ENCODE assay signal across 8 cellular contexts in the genomic region with DNA sequence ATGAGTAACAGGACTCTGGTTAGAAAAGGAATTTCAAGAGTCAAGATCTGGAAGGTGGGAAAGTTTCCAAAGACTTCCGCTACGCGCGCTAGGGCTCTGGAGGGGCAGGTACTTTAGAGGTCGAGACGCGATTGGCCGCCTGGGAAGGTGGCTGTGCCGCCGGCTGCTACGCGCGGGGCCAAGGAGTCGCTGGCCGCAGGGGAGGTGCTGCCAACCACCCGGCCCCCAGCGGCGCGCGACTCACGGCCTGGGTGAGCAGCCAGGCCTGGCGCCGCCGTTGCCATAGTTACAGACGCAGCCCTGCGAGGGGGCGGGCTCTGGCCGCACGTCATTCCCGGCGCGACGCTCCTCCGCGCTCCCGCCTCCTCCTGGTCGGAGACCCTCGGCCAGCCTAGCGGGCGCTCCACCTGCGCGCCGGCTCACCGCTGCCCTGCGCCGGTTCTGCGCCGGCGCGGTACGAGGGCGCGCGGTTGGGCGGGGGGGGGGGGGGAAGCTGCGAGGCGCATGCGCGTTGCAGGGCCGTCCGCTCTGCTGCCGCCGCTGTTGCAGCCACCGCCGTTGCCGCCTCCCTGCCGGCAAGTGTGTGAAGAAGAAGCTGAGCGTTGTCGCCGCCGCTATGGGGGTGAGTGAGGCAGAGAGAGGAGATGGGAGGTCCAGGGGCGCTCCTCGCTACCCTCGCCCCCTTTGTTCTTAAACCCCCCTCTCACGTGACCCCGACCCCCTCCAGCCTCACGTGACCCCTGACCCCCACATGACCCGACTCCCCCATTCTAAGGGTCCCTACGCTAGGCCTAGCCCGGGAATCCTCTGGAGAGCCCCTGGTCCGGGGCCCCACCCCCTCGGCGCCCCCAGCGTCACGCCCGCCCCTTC. TPM values are rescaled to one million over a fixed set of nuclear protein-coding genes. Genes with fewer than 3 reads are reported as not detected.
A peak's percentile ranks its signal among the peaks of the same experiment; 100 is the strongest.
DNase-seq lines count a peak whose midpoint lies in the region; ATAC-seq, FAIRE-seq and TF ChIP-seq lines count a peak whose summit lies in the region.

Gene NAA40, plus strand, starts transcription at position 522 of the 870 bp plus-strand sequence. Its CDS starts 95 bp downstream, at position 617.

- H3K9me3 ChIP-seq in cardiac muscle cell (ENCODE audit: low read depth), result no peaks in the 10 kb centered on the region
- no peaks in the 10 kb centered on the region for H3K9me3 ChIP-seq in upper lobe of left lung

- DNase-seq in GM12891 (ENCODE audit: insufficient read length, low spot score) (peak; percentile 98), NCI-H1417 treated with DMSO at 0.1 percent for 48 hours (lab: John Stamatoyannopoulos, UW) (peak; percentile 97), SW 1271 (lab: John Stamatoyannopoulos, UW) (peak; percentile 89 to 96), cardiac muscle cell (ENCODE audit: low read depth in 1 of 2, low spot score in 1 of 2) (peak; percentile 97 to 99), posterior cingulate gyrus (peak; percentile 70 to 98 (median 86)), upper lobe of left lung (peak; percentile 97 to 98)
- DNase-seq in activated naive CD8-positive, alpha-beta T cell treated with anti-CD3 and anti-CD28 coated beads, Interleukin-2, amount 50 U/mL, for 16 hours (ENCODE audit: low read depth, low spot score), result peak; percentile 81

- H3K27ac ChIP-seq in cardiac muscle cell (peak within 1 kb of the TSS; percentile 85), upper lobe of left lung (peak within 1 kb of the TSS; percentile 69 to 83 (median 73))

- TF ChIP-seq POLR2A in GM12891 (IDR thresholded peaks at IDR 0.05; ENCODE audit: low read depth, low read length) (peak; percentile 43; the same call in 1 of the 2 replicates), upper lobe of left lung (IDR thresholded peaks at IDR 0.05) (peak in 1 of 4 donors; percentile 27)

- WGBS in upper lobe of left lung, 2 donors, result 0 to 1% methylated on average over 16 to 46 of the region's 86 CpGs

- intact Hi-C loops in posterior cingulate gyrus (cut with DNase I), result loop anchor here (1.0 kb wide), 1 partner anchor 21 kb away; the partner anchor contains the start of gene RCOR2

- H3K36me3 ChIP-seq in cardiac muscle cell (no peaks in the 10 kb centered on the region), upper lobe of left lung (peaks cover 0 to 3% (median 1%) of the 10 kb centered on the region in 4 donors)

- ATAC-seq in HG02798 (IDR thresholded peaks at IDR 0.05; ENCODE audit: poor library complexity, unreplicated experiment) (peak; percentile 94), upper lobe of left lung (ENCODE audit: low FRiP score in 2 of 2) (peak; percentile 94)

- peaks cover 18% of the 10 kb centered on the region for H3K4me1 ChIP-seq in cardiac muscle cell (ENCODE audit: low read depth)
- peaks cover 5 to 24% (median 15%) of the 10 kb centered on the region in 4 donors for H3K4me1 ChIP-seq in upper lobe of left lung

- peak; percentile 96 for FAIRE-seq in GM12891 (lab: Jason Lieb, UNC)

- H3K4me3 ChIP-seq in cardiac muscle cell (peak within 1 kb of the TSS; percentile 53), upper lobe of left lung (peak within 1 kb of the TSS; percentile 72 to 81 (median 80))

- TF ChIP-seq CTCF in cardiac muscle cell (IDR thresholded peaks at IDR 0.05; ENCODE audit: low read depth, low read length) (no peak), upper lobe of left lung (IDR thresholded peaks at IDR 0.05) (peak in 5 of 6 experiments; percentile 7 to 42 (median 31))

- no peak for TF ChIP-seq EP300 in upper lobe of left lung (IDR thresholded peaks at IDR 0.05)

- no peaks in the 10 kb centered on the region for H3K27me3 ChIP-seq in cardiac muscle cell
- no peaks in the 10 kb centered on the region for H3K27me3 ChIP-seq in upper lobe of left lung

TF ChIP-seq in GM12891, 5 proteins besides CTCF, POLR2A, EP300 and RAD21:
- TF ChIP-seq POLR2AphosphoS5 (IDR thresholded peaks at IDR 0.05; ENCODE audit: low read depth, low read length), result 0 out of 2 replicates have a peak, but pooled peaks have one; percentile 42
- peak; percentile 32 for TF ChIP-seq PAX5 (IDR thresholded peaks at IDR 0.05; ENCODE audit: insufficient read depth, low read length, severe bottlenecking)
- TF ChIP-seq TAF1 (IDR thresholded peaks at IDR 0.05; ENCODE audit: low read depth, low read length), result no peak

RNA-seq across cellular contexts. Expression of gene NAA40, which starts in this region (rescaled TPM):
- polyA plus RNA-seq in GM12891 (2012; ENCODE audit: low read depth, missing spikeins), result 12.6 TPM
- total RNA-seq in cardiac muscle cell (56.7 and 82.7 TPM in 2 replicates), upper lobe of left lung (10 to 100 TPM in 5 of 6 donors, 1 to 10 TPM in 1; 7.8 to 41.9 (median 16.5) TPM)
- 59.1 and 60.9 TPM in 2 replicates for polyA plus RNA-seq in cardiac muscle cell

Comparison
In these comparisons a context has a peak if more than half of its experiments do, and no peak if none do; other contexts are left out.
1. Peak in every context shown above with its lines: DNase-seq, ATAC-seq, H3K4me3 ChIP-seq and H3K27ac ChIP-seq.